In genomic region chr3:184523825-184524615, GRCh38 we compare ENCODE assay signal across 8 cellular contexts. TPM values are rescaled to one million over a fixed set of nuclear protein-coding genes. Genes with fewer than 3 reads are reported as not detected.
DNase-seq lines count a peak whose midpoint lies in the region; ATAC-seq and TF ChIP-seq lines count a peak whose summit lies in the region.

No MANE protein-coding gene starts in this region.

- H3K27me3 ChIP-seq in adipocyte (replicated peaks; ENCODE audit: control insufficient read depth, insufficient read depth, low read length) (peaks cover 5% of the 10 kb centered on the region), left lung (peaks cover 16 to 52% of the 10 kb centered on the region in 2 donors)

- no peak overlapping the region for H3K9ac ChIP-seq in adipocyte (ENCODE audit: low read length)

- DNase-seq in DMS153 treated with DMSO at 0.1 percent for 48 hours (lab: John Stamatoyannopoulos, UW; ENCODE audit: unreplicated experiment) (peak; percentile 18), LNCaP clone FGC (ENCODE audit: low read depth) (peak; percentile 18), adipocyte (ENCODE audit: low read depth) (peak; percentile 71), left lung (no peak), germinal center (ENCODE audit: low spot score) (no peak), cerebellar cortex (ENCODE audit: low spot score) (no peak), globus pallidus (ENCODE audit: low spot score) (no peak)

- intact Hi-C loops in left lung (cut with DNase I) = no loop called here

- no peak for TF ChIP-seq CTCF in LNCaP clone FGC (IDR thresholded peaks at IDR 0.05; ENCODE audit: control insufficient read depth, extremely low read depth, insufficient read depth)
- no peak for TF ChIP-seq CTCF in left lung (IDR thresholded peaks at IDR 0.05)

- H3K36me3 ChIP-seq in adipocyte (ENCODE audit: control insufficient read depth, insufficient read depth, low read length, severe bottlenecking) (no peaks in the 10 kb centered on the region), left lung (no peaks in the 10 kb centered on the region)

- ATAC-seq in left lung (peak; percentile 85), GM19467 (IDR thresholded peaks at IDR 0.05; ENCODE audit: unreplicated experiment) (no peak)

- H3K4me1 ChIP-seq in adipocyte (ENCODE audit: control insufficient read depth, insufficient read depth, low read length) (peaks cover 9% of the 10 kb centered on the region), left lung (peaks cover 10 to 28% of the 10 kb centered on the region in 2 donors)

- H3K9me3 ChIP-seq in adipocyte (ENCODE audit: control insufficient read depth, low read length) (no peaks in the 10 kb centered on the region), left lung (no peaks in the 10 kb centered on the region)

- H3K4me3 ChIP-seq in LNCaP clone FGC (ENCODE audit: low read depth, low read length) (no peak overlapping the region), adipocyte (ENCODE audit: low read length) (no peak overlapping the region), left lung (no peak overlapping the region)

- peak overlapping the region in 1 of 2 donors; percentile 25 for H3K27ac ChIP-seq in left lung

RNA-seq across cellular contexts. Expression of gene EPHB3, which starts 37.6 kb away (rescaled TPM):
- 10 to 100 TPM in 1 of 2 donors, 1 to 10 TPM in 1; 8.1 to 23.7 TPM for total RNA-seq in left lung

Comparison
In these comparisons a context has a peak if more than half of its experiments do, and no peak if none do; other contexts are left out.
1. DNase-seq: peak in DMS153 treated with DMSO at 0.1 percent for 48 hours (single experiment), LNCaP clone FGC (single experiment) and adipocyte (single experiment); none in left lung (0 of 2), germinal center (single experiment), cerebellar cortex (single experiment) and globus pallidus (single experiment).